Comparison of ENCODE assay signal across 9 cellular contexts in the genomic region with DNA sequence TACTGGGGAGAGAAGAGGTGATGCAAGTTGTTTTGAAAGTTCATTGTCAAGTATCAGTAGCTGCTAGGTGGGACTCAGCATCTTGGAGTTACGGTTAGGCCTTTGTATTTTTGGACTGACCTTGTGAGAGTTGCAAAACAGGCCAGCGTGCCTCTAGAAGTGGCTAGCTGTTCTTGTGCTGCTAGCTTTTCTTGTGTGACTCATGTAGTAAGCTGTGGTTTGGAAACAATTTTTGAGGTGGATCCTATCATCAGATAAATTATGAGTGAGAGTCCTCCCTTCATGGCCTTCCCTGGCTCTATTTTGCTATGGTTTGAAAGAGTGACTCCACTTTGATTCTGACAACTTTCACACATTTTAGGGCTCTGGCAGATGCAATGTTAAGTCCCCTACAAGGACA.
DNase-seq lines count a peak whose midpoint lies in the region; ATAC-seq and TF ChIP-seq lines count a peak whose summit lies in the region.
"Had no signal": no experiment of that assay in that cellular context is flagged by ENCODE, and none has a peak within 500 bp of the region (broad histone marks: within the 10 kb centered on the region; RNA-seq: fewer than 3 reads in every experiment).

No MANE protein-coding gene starts in this region.

- H3K4me3 ChIP-seq in AG04449 (ENCODE audit: low read depth, low read length) (no peak overlapping the region), left ventricle myocardium inferior (no peak overlapping the region)

- no peak overlapping the region for H3K27ac ChIP-seq in left ventricle myocardium inferior (replicated peaks)

- no peak for TF ChIP-seq CTCF in AG04449 (IDR thresholded peaks at IDR 0.05; ENCODE audit: insufficient read depth, low read length, missing control alignments)
- no peak for TF ChIP-seq CTCF in left ventricle myocardium inferior (IDR thresholded peaks at IDR 0.05; ENCODE audit: borderline replicate concordance)

- peak; percentile 75 for DNase-seq in AG04449 (ENCODE audit: low read depth, low spot score)
- peak; percentile 23 for DNase-seq in HT1080 (ENCODE audit: low read depth)
- peak; percentile 64 for DNase-seq in dedifferentiated amniotic fluid mesenchymal stem cell (ENCODE audit: extremely low spot score)
- no peak for DNase-seq in left ventricle myocardium inferior
- DNase-seq in cortex of kidney (lab: John Stamatoyannopoulos, UW) = no peak
- no peak for DNase-seq in kidney tubule cell (ENCODE audit: low spot score)
- DNase-seq: Caco-2 had no signal

- no peaks in the 10 kb centered on the region for H3K4me1 ChIP-seq in left ventricle myocardium inferior
- H3K4me1 ChIP-seq: Caco-2 had no signal

- POLR2A ChIA-PET in AG04449 (lab: Yijun Ruan, JAX) = interaction anchor here (0.7 kb wide), 1 partner anchor 191 kb away, joined by 9 read pairs; no protein-coding TSS in a partner anchor

- H3K27me3 ChIP-seq in left ventricle myocardium inferior (ENCODE audit: low read depth) = peaks cover 6% of the 10 kb centered on the region

- intact Hi-C loops in left ventricle myocardium inferior (cut with micrococcal nuclease) = no loop called here

- H3K36me3 ChIP-seq in left ventricle myocardium inferior = no peaks in the 10 kb centered on the region

- ATAC-seq in GM19468 (IDR thresholded peaks at IDR 0.05; ENCODE audit: extremely low read depth, unreplicated experiment) (peak; percentile 52), GM19467 (IDR thresholded peaks at IDR 0.05; ENCODE audit: unreplicated experiment) (no peak)

- peaks cover 20% of the 10 kb centered on the region for H3K9me3 ChIP-seq in left ventricle myocardium inferior (replicated peaks)

- CTCF ChIA-PET in AG04449 (lab: Yijun Ruan, JAX) = interaction anchor here (1.1 to 3.5 kb wide), 3 partner anchors 9 to 494 kb away, joined by 3 to 19 read pairs (median 3); no protein-coding TSS in a partner anchor

Comparison
In these comparisons a context has a peak if more than half of its experiments do, and no peak if none do; other contexts are left out.
1. DNase-seq: peak in AG04449 (single experiment), HT1080 (single experiment) and dedifferentiated amniotic fluid mesenchymal stem cell (single experiment); none in left ventricle myocardium inferior (single experiment), cortex of kidney (single experiment) and kidney tubule cell (single experiment).